In the genomic region with DNA sequence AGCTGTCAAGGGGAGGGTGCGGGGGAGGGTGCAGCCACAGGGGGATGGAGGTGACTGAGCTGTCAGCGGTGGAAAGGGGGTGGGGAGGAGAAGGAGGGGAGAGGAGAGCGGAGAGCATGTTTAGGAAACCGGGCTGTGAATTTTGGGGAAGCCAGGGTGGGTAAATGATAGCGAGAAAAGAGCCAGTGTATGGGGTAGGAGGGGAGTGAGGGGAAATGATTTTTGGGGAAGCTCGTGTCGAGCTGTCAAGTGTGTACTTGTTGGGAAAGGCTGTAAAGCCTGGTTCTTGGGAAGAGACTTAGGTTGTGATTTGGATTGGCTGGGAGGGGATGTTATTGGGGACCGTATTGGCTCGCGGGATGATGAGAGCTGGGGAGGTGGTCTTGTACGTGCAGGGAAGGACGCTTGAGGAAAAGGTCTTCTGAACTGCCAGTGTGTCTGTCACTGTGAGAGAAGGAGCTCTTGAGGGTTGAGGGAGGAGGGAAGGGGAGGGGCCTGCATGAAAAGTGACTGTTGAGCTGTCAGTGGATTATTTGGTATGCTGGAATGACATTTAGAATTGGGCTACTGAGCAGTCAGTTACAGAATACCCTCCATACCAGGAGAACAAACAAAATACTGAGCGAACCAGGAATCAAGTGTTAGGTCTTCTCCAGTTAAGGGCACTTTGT, we compare ENCODE assay signal across 1 cellular context.
TF ChIP-seq lines count a peak whose summit lies in the region.

No MANE protein-coding gene starts in this region.

TF ChIP-seq in HepG2, 621 proteins besides CTCF, POLR2A, EP300 and RAD21 (continues in another document):
- TF ChIP-seq EEA1 (CRISPR knock-in tag; IDR thresholded peaks at IDR 0.05; ENCODE audit: borderline replicate concordance) (no peak), KMT2A (CRISPR knock-in tag; IDR thresholded peaks at IDR 0.05) (peak; percentile 42; the same call in 1 of the 2 replicates), ZHX1 (CRISPR knock-in tag; IDR thresholded peaks at IDR 0.05; ENCODE audit: low read depth) (peak; percentile 24; the same call in 1 of the 2 replicates), ZNF839 (CRISPR knock-in tag; IDR thresholded peaks at IDR 0.05; ENCODE audit: borderline replicate concordance) (no peak), TEAD3 (CRISPR knock-in tag; optimal IDR thresholded peaks at IDR 0.05; ENCODE audit: borderline replicate concordance) (peak; percentile 59), XBP1 (CRISPR knock-in tag; IDR thresholded peaks at IDR 0.05) (no peak), MXI1 (IDR thresholded peaks at IDR 0.05; ENCODE audit: borderline replicate concordance, low read depth, low read length) (peak; percentile 65; the same call in 2 of the 3 replicates), ZNF337 (CRISPR knock-in tag; IDR thresholded peaks at IDR 0.05; ENCODE audit: borderline replicate concordance, low read depth) (0 out of 2 replicates have a peak, but pooled peaks have one; percentile 29), ZNF3 (CRISPR knock-in tag; IDR thresholded peaks at IDR 0.05) (no peak), MBNL3 (CRISPR knock-in tag; conservative IDR thresholded peaks at IDR 0.05) (no peak), ZNF441 (CRISPR knock-in tag; IDR thresholded peaks at IDR 0.05; ENCODE audit: borderline replicate concordance) (0 out of 2 replicates have a peak, but pooled peaks have one; percentile 23), ZNF747 (CRISPR knock-in tag; IDR thresholded peaks at IDR 0.05; ENCODE audit: borderline replicate concordance) (peak; percentile 81; the same call in 1 of the 2 replicates), ZNF800 (CRISPR knock-in tag; IDR thresholded peaks at IDR 0.05) (no peak), MXD4 (CRISPR knock-in tag; IDR thresholded peaks at IDR 0.05) (peak; percentile 60; the same call in 1 of the 2 replicates), GTF2F1 (IDR thresholded peaks at IDR 0.05; ENCODE audit: low read length) (no peak), FOXK2 (IDR thresholded peaks at IDR 0.05) (peak; percentile 29; the same call in 1 of the 2 replicates), CCDC6 (CRISPR knock-in tag; IDR thresholded peaks at IDR 0.05) (no peak), PAX8 (CRISPR knock-in tag; IDR thresholded peaks at IDR 0.05; ENCODE audit: borderline replicate concordance) (no peak), XRCC5 (optimal IDR thresholded peaks at IDR 0.05; ENCODE audit: low read length) (no peak), E2F5 (CRISPR knock-in tag; conservative IDR thresholded peaks at IDR 0.05) (no peak), DNMT3B (CRISPR knock-in tag; conservative IDR thresholded peaks at IDR 0.05) (peak; percentile 71; the same call in 1 of the 2 replicates), FOSL2 (CRISPR knock-in tag; IDR thresholded peaks at IDR 0.05) (0 out of 2 replicates have a peak, but pooled peaks have one; percentile 6), KLF15 (CRISPR knock-in tag; IDR thresholded peaks at IDR 0.05; ENCODE audit: borderline replicate concordance) (no peak), ZFP36L1 (CRISPR knock-in tag; IDR thresholded peaks at IDR 0.05) (no peak), HMG20B (CRISPR knock-in tag; conservative IDR thresholded peaks at IDR 0.05) (no peak)
- TF ChIP-seq, protein P1, sequence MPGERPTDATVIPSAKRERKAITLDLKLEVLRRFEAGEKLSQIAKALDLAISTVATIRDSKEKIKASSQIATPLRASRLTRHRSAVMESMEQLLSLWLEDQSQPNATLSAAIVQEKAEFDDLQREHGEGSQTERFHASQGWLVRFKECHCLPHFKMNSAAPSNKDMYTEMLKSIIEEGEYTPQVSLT (CRISPR knock-in tag; IDR thresholded peaks at IDR 0.05; ENCODE audit: borderline replicate concordance, low read depth): no peak
- TF ChIP-seq, protein P2, sequence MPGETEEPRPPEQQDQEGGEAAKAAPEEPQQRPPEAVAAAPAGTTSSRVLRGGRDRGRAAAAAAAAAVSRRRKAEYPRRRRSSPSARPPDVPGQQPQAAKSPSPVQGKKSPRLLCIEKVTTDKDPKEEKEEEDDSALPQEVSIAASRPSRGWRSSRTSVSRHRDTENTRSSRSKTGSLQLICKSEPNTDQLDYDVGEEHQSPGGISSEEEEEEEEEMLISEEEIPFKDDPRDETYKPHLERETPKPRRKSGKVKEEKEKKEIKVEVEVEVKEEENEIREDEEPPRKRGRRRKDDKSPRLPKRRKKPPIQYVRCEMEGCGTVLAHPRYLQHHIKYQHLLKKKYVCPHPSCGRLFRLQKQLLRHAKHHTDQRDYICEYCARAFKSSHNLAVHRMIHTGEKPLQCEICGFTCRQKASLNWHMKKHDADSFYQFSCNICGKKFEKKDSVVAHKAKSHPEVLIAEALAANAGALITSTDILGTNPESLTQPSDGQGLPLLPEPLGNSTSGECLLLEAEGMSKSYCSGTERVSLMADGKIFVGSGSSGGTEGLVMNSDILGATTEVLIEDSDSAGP (CRISPR knock-in tag; IDR thresholded peaks at IDR 0.05; ENCODE audit: borderline replicate concordance): no peak
- TF ChIP-seq, protein P3, sequence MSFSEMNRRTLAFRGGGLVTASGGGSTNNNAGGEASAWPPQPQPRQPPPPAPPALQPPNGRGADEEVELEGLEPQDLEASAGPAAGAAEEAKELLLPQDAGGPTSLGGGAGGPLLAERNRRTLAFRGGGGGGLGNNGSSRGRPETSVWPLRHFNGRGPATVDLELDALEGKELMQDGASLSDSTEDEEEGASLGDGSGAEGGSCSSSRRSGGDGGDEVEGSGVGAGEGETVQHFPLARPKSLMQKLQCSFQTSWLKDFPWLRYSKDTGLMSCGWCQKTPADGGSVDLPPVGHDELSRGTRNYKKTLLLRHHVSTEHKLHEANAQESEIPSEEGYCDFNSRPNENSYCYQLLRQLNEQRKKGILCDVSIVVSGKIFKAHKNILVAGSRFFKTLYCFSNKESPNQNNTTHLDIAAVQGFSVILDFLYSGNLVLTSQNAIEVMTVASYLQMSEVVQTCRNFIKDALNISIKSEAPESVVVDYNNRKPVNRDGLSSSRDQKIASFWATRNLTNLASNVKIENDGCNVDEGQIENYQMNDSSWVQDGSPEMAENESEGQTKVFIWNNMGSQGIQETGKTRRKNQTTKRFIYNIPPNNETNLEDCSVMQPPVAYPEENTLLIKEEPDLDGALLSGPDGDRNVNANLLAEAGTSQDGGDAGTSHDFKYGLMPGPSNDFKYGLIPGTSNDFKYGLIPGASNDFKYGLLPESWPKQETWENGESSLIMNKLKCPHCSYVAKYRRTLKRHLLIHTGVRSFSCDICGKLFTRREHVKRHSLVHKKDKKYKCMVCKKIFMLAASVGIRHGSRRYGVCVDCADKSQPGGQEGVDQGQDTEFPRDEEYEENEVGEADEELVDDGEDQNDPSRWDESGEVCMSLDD (CRISPR knock-in tag; IDR thresholded peaks at IDR 0.05; ENCODE audit: borderline replicate concordance): no peak
- TF ChIP-seq, protein P4, sequence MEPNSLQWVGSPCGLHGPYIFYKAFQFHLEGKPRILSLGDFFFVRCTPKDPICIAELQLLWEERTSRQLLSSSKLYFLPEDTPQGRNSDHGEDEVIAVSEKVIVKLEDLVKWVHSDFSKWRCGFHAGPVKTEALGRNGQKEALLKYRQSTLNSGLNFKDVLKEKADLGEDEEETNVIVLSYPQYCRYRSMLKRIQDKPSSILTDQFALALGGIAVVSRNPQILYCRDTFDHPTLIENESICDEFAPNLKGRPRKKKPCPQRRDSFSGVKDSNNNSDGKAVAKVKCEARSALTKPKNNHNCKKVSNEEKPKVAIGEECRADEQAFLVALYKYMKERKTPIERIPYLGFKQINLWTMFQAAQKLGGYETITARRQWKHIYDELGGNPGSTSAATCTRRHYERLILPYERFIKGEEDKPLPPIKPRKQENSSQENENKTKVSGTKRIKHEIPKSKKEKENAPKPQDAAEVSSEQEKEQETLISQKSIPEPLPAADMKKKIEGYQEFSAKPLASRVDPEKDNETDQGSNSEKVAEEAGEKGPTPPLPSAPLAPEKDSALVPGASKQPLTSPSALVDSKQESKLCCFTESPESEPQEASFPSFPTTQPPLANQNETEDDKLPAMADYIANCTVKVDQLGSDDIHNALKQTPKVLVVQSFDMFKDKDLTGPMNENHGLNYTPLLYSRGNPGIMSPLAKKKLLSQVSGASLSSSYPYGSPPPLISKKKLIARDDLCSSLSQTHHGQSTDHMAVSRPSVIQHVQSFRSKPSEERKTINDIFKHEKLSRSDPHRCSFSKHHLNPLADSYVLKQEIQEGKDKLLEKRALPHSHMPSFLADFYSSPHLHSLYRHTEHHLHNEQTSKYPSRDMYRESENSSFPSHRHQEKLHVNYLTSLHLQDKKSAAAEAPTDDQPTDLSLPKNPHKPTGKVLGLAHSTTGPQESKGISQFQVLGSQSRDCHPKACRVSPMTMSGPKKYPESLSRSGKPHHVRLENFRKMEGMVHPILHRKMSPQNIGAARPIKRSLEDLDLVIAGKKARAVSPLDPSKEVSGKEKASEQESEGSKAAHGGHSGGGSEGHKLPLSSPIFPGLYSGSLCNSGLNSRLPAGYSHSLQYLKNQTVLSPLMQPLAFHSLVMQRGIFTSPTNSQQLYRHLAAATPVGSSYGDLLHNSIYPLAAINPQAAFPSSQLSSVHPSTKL (CRISPR knock-in tag; IDR thresholded peaks at IDR 0.05): peak; percentile 15; the same call in 1 of the 2 replicates
- TF ChIP-seq, protein P5, sequence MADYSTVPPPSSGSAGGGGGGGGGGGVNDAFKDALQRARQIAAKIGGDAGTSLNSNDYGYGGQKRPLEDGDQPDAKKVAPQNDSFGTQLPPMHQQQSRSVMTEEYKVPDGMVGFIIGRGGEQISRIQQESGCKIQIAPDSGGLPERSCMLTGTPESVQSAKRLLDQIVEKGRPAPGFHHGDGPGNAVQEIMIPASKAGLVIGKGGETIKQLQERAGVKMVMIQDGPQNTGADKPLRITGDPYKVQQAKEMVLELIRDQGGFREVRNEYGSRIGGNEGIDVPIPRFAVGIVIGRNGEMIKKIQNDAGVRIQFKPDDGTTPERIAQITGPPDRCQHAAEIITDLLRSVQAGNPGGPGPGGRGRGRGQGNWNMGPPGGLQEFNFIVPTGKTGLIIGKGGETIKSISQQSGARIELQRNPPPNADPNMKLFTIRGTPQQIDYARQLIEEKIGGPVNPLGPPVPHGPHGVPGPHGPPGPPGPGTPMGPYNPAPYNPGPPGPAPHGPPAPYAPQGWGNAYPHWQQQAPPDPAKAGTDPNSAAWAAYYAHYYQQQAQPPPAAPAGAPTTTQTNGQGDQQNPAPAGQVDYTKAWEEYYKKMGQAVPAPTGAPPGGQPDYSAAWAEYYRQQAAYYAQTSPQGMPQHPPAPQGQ (CRISPR knock-in tag; IDR thresholded peaks at IDR 0.05; ENCODE audit: borderline replicate concordance): no peak
- TF ChIP-seq, protein P6, sequence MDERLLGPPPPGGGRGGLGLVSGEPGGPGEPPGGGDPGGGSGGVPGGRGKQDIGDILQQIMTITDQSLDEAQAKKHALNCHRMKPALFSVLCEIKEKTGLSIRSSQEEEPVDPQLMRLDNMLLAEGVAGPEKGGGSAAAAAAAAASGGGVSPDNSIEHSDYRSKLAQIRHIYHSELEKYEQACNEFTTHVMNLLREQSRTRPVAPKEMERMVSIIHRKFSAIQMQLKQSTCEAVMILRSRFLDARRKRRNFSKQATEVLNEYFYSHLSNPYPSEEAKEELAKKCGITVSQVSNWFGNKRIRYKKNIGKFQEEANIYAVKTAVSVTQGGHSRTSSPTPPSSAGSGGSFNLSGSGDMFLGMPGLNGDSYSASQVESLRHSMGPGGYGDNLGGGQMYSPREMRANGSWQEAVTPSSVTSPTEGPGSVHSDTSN (CRISPR knock-in tag; IDR thresholded peaks at IDR 0.05): 0 out of 2 replicates have a peak, but pooled peaks have one; percentile 60
